ENCODE assay signal across 11 cellular contexts in the genomic region with DNA sequence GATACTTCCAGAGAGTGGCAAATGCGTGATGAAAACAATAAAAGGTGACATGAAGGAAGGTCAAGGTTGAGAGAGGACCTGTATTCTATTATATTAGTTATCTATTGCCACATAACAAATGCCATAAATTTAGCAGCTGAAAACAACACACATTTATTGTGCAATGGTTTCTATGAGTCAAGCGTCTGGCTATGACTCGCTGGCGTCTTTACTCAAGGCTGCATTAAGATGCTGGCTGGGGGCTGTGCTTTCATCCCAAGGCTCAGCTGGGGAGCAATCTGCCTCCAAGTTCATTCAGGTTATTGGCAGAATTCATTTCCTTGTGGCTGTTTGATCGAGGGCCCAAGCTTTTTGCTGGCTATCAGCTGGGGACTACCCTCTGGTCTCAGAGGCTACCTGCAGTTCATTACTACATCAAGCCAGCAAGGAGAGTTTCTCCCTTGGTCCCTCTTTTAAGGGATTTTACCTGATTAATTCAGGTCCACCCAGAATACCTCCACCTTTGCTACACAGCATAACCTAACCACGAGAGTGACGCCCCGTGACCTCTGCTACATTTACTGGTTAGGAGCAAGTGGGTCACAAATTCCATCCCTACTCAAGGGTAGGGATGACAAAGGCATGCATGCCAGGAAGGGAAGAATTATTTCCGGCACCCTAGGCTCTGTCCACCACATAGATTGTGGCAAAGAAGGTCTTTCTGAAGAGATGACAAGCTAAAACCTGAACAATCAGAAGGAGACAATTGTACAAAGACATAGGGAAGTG.
DNase-seq lines count a peak whose midpoint lies in the region; FAIRE-seq and TF ChIP-seq lines count a peak whose summit lies in the region.
"Had no signal": no experiment of that assay in that cellular context is flagged by ENCODE, and none has a peak within 500 bp of the region (broad histone marks: within the 10 kb centered on the region; RNA-seq: fewer than 3 reads in every experiment).

No MANE protein-coding gene starts in this region.

- H3K4me3 ChIP-seq in mammary epithelial cell (replicated peaks in 1 of 3; ENCODE audit: insufficient read depth in 1 of 3, low read depth in 2 of 3, low read length in 3 of 3) (no peak overlapping the region), mesenchymal stem cell (ENCODE audit: insufficient read depth in 1 of 2, low read depth in 1 of 2, low read length in 2 of 2) (peak overlapping the region in 1 of 2 experiments; percentile 10)
- H3K4me3 ChIP-seq: cardiac muscle cell had no signal

- H3K23ac ChIP-seq in mesenchymal stem cell (ENCODE audit: low read length in 2 of 2), result no peak overlapping the region

- H3K27me3 ChIP-seq in mammary epithelial cell (ENCODE audit: insufficient read depth, low read length) (no peaks in the 10 kb centered on the region), mesenchymal stem cell (ENCODE audit: control insufficient read depth in 1 of 2, insufficient read depth in 1 of 2, low read length in 2 of 2) (peaks cover 0 to 42% of the 10 kb centered on the region in 2 experiments)
- H3K27me3 ChIP-seq: cardiac muscle cell had no signal

- no peak overlapping the region for H3K4me2 ChIP-seq in mammary epithelial cell (ENCODE audit: insufficient read depth, low read depth, low read length)
- no peak overlapping the region for H3K4me2 ChIP-seq in mesenchymal stem cell (ENCODE audit: low read length, poor library complexity, severe bottlenecking)

- H3K4me1 ChIP-seq in mammary epithelial cell (ENCODE audit: insufficient read depth, low read length), result no peaks in the 10 kb centered on the region
- H3K4me1 ChIP-seq in mesenchymal stem cell (ENCODE audit: control insufficient read depth, insufficient read depth, low read depth, low read length), result peaks cover 2% of the 10 kb centered on the region

- H3K79me1 ChIP-seq in mesenchymal stem cell (replicated peaks; ENCODE audit: low read length, poor library complexity, severe bottlenecking), result no peaks in the 10 kb centered on the region

- no peak overlapping the region for H4K91ac ChIP-seq in mesenchymal stem cell (ENCODE audit: low read length)

- no peak overlapping the region for H3K18ac ChIP-seq in mesenchymal stem cell (ENCODE audit: low read depth in 1 of 2, low read length in 2 of 2)

- no TSS peak for BruUV-seq in mammary epithelial cell (replicated peaks; lab: Mats Ljungman, UMichigan)

- intact Hi-C loops in mammary epithelial cell (cut with micrococcal nuclease), result no loop called here

- in situ Hi-C loops in mammary epithelial cell (cut with MboI; ENCODE audit: low sequenced_read_pairs in 2 of 2), result no loop called here

- H3K9ac ChIP-seq in mammary epithelial cell (ENCODE audit: insufficient read depth, low read length) (no peak overlapping the region), mesenchymal stem cell (ENCODE audit: low read length) (no peak overlapping the region)

- no peak overlapping the region for H4K8ac ChIP-seq in mesenchymal stem cell (ENCODE audit: low read length)

- H3K27ac ChIP-seq in mammary epithelial cell (ENCODE audit: insufficient read depth, low read depth, low read length), result no peak overlapping the region
- H3K27ac ChIP-seq in mesenchymal stem cell (ENCODE audit: low read length, poor library complexity, severe bottlenecking), result no peak overlapping the region
- H3K27ac ChIP-seq: cardiac muscle cell had no signal

- no peaks in the 10 kb centered on the region for H4K20me1 ChIP-seq in mammary epithelial cell (ENCODE audit: insufficient read depth, low read length)

- no peak overlapping the region for H3K14ac ChIP-seq in mesenchymal stem cell (ENCODE audit: low read length in 2 of 2)

- H2BK120ac ChIP-seq in mesenchymal stem cell (ENCODE audit: low read depth, low read length), result no peak overlapping the region

- H2AFZ ChIP-seq in mammary epithelial cell (ENCODE audit: low read depth, low read length) (no peak overlapping the region), mesenchymal stem cell (ENCODE audit: low read depth, low read length) (no peak overlapping the region)

- DNase-seq in AG09319 (ENCODE audit: extremely low read depth, low read depth), result peak; percentile 57
- DNase-seq in HS-27A (ENCODE audit: low read depth), result peak; percentile 33
- peak; percentile 75 for DNase-seq in mammary epithelial cell
- peak; percentile 88 for DNase-seq in mesenchymal stem cell
- no peak for DNase-seq in HK-2 (ENCODE audit: unreplicated experiment)
- no peak for DNase-seq in NCI-H510A treated with DMSO at 0.1 percent for 48 hours (lab: John Stamatoyannopoulos, UW)
- no peak for DNase-seq in frontal cortex (ENCODE audit: low spot score in 2 of 2)
- no peak for DNase-seq in effector CD8-positive, alpha-beta T cell (lab: John Stamatoyannopoulos, UW)
- DNase-seq: DMS79 treated with DMSO at 0.1 percent for 48 hours, SHP77 had no signal

- H3K36me3 ChIP-seq in mammary epithelial cell (ENCODE audit: insufficient read depth, low read length) (no peaks in the 10 kb centered on the region), mesenchymal stem cell (ENCODE audit: control insufficient read depth in 1 of 2, insufficient read depth in 2 of 2, low read depth in 1 of 2, low read length in 2 of 2) (no peaks in the 10 kb centered on the region)
- H3K36me3 ChIP-seq: cardiac muscle cell had no signal

- no peak for FAIRE-seq in frontal cortex (lab: Jason Lieb, UNC)

- no peak overlapping the region for H2BK12ac ChIP-seq in mesenchymal stem cell (ENCODE audit: low read length in 2 of 2)

- TF ChIP-seq CTCF in AG09319 (IDR thresholded peaks at IDR 0.05; ENCODE audit: low read depth, low read length), result no peak
- no peak for TF ChIP-seq CTCF in mammary epithelial cell (conservative IDR thresholded peaks at IDR 0.05 in 1 of 2, IDR thresholded peaks at IDR 0.05 in 1 of 2; ENCODE audit: extremely low read depth in 1 of 2, insufficient read depth in 1 of 2, low read depth in 1 of 2, low read length in 2 of 2)

- peak overlapping the region; percentile 64 for H2AK5ac ChIP-seq in mesenchymal stem cell (ENCODE audit: low read length, severe bottlenecking)

- peaks cover 13% of the 10 kb centered on the region for H3K9me3 ChIP-seq in mammary epithelial cell (replicated peaks; ENCODE audit: insufficient read depth, low read length)
- peaks cover 42% of the 10 kb centered on the region for H3K9me3 ChIP-seq in mesenchymal stem cell (ENCODE audit: control insufficient read depth, low read length)

- no peak overlapping the region for H2BK5ac ChIP-seq in mesenchymal stem cell (ENCODE audit: low read depth, low read length, poor library complexity, severe bottlenecking)

- CTCF ChIA-PET in mammary epithelial cell (lab: Charles Lee; ENCODE audit: low non-redundant PET), result no interaction called here

- dilution Hi-C loops in mammary epithelial cell (cut with HindIII; ENCODE audit: low sequenced_read_pairs), result no loop called here

- H2BK15ac ChIP-seq in mesenchymal stem cell (ENCODE audit: low read depth, poor library complexity, severe bottlenecking), result no peak overlapping the region

- H3K4ac ChIP-seq in mesenchymal stem cell (ENCODE audit: low read depth in 1 of 2, low read length in 2 of 2), result no peak overlapping the region

- 57% methylated on average over 9 of the region's 9 CpGs for WGBS in mammary epithelial cell (ENCODE audit: low coverage, missing lambda C conversion rate)
- 56% methylated on average over 8 of the region's 9 CpGs for WGBS in mesenchymal stem cell

- H3K79me2 ChIP-seq in mammary epithelial cell (ENCODE audit: insufficient read depth, low read length), result no peaks in the 10 kb centered on the region

Comparison
In these comparisons a context has a peak if more than half of its experiments do, and no peak if none do; other contexts are left out.
1. DNase-seq: peak in AG09319 (single experiment), HS-27A (single experiment), mammary epithelial cell (single experiment) and mesenchymal stem cell (single experiment); none in HK-2 (single experiment), NCI-H510A treated with DMSO at 0.1 percent for 48 hours (single experiment), frontal cortex (0 of 2) and effector CD8-positive, alpha-beta T cell (single experiment).